9 cellular contexts compared by ENCODE assay signal in genomic region chr1:164914208-164914607, GRCh38.
DNase-seq lines count a peak whose midpoint lies in the region; ATAC-seq and TF ChIP-seq lines count a peak whose summit lies in the region.
"Had no signal": no experiment of that assay in that cellular context is flagged by ENCODE, and none has a peak within 500 bp of the region (broad histone marks: within the 10 kb centered on the region; RNA-seq: fewer than 3 reads in every experiment).

No MANE protein-coding gene starts in this region.

- H3K27ac Mint-ChIP-seq in neural progenitor cell, result no peak overlapping the region
- no peak overlapping the region for H3K27ac Mint-ChIP-seq in activated naive CD4-positive, alpha-beta T cell treated with anti-CD3 and anti-CD28 coated beads for 36 hours

- H3K9ac ChIP-seq in neural progenitor cell, result no peak overlapping the region
- H3K9ac ChIP-seq: KMS-11 had no signal

- intact Hi-C loops in PC-9 (cut with micrococcal nuclease; ENCODE audit: unreplicated experiment), result loop anchor here (10.0 kb wide), 1 partner anchor 749 kb away; no protein-coding TSS in a partner anchor
- intact Hi-C loops in activated naive CD4-positive, alpha-beta T cell treated with anti-CD3 and anti-CD28 coated beads for 36 hours (cut with micrococcal nuclease), result no loop called here

- H3K27me3 ChIP-seq in PC-9 (ENCODE audit: insufficient read depth, low read depth) (no peaks in the 10 kb centered on the region), neural progenitor cell (no peaks in the 10 kb centered on the region)
- H3K27me3 ChIP-seq: SJCRH30 had no signal

- H3F3A ChIP-seq in PC-9 (ENCODE audit: insufficient read depth, low read depth) (no peaks in the 10 kb centered on the region), neural progenitor cell (ENCODE audit: low read depth) (no peaks in the 10 kb centered on the region)

- peaks cover 2% of the 10 kb centered on the region for H3K4me1 Mint-ChIP-seq in neural progenitor cell
- no peaks in the 10 kb centered on the region for H3K4me1 Mint-ChIP-seq in activated T-cell treated with anti-CD3 and anti-CD28 coated beads, Interleukin-2, amount 50 U/mL, for 4 hours (ENCODE audit: low read depth)
- H3K4me1 Mint-ChIP-seq in activated naive CD4-positive, alpha-beta T cell treated with anti-CD3 and anti-CD28 coated beads for 36 hours (ENCODE audit: low read depth), result no peaks in the 10 kb centered on the region

- H2AFZ ChIP-seq in PC-9 (no peak overlapping the region), neural progenitor cell (replicated peaks) (no peak overlapping the region)

- POLR2A ChIA-PET in PC-9 (lab: Charles Lee; ENCODE audit: unreplicated experiment), result no interaction called here

- peak; percentile 12 for DNase-seq in GM04504 (ENCODE audit: low read depth)
- peak in 1 of 2 experiments; percentile 57 for DNase-seq in PC-9
- DNase-seq in fibroblast of the aortic adventitia (ENCODE audit: low read depth), result peak; percentile 82
- peak; percentile 18 for DNase-seq in putamen (ENCODE audit: low spot score)
- DNase-seq in neural progenitor cell (ENCODE audit: low spot score), result no peak
- DNase-seq in activated T-cell treated with anti-CD3 and anti-CD28 coated beads, Interleukin-2, amount 50 U/mL, for 4 hours, result no peak
- no peak for DNase-seq in activated naive CD4-positive, alpha-beta T cell treated with anti-CD3 and anti-CD28 coated beads for 36 hours

- H4K20me1 ChIP-seq in PC-9 (ENCODE audit: insufficient read depth), result no peaks in the 10 kb centered on the region
- no peaks in the 10 kb centered on the region for H4K20me1 ChIP-seq in neural progenitor cell (ENCODE audit: low read depth)

- no peaks in the 10 kb centered on the region for H3K9me3 Mint-ChIP-seq in neural progenitor cell
- H3K9me3 Mint-ChIP-seq in activated T-cell treated with anti-CD3 and anti-CD28 coated beads, Interleukin-2, amount 50 U/mL, for 4 hours, result no peaks in the 10 kb centered on the region
- H3K9me3 Mint-ChIP-seq in activated naive CD4-positive, alpha-beta T cell treated with anti-CD3 and anti-CD28 coated beads for 36 hours, result peaks cover 1% of the 10 kb centered on the region

- H3K4me2 ChIP-seq in PC-9 (no peak overlapping the region), neural progenitor cell (no peak overlapping the region)
- H3K4me2 ChIP-seq: KMS-11 had no signal

- TF ChIP-seq CTCF in PC-9 (conservative IDR thresholded peaks at IDR 0.05) (peak; percentile 58), fibroblast of the aortic adventitia (IDR thresholded peaks at IDR 0.05; ENCODE audit: insufficient read depth, low read length) (peak; percentile 52), neural progenitor cell (IDR thresholded peaks at IDR 0.05) (no peak)

- no peaks in the 10 kb centered on the region for H3K36me3 Mint-ChIP-seq in neural progenitor cell
- H3K36me3 Mint-ChIP-seq in activated T-cell treated with anti-CD3 and anti-CD28 coated beads, Interleukin-2, amount 50 U/mL, for 4 hours (ENCODE audit: insufficient read depth), result no peaks in the 10 kb centered on the region
- no peaks in the 10 kb centered on the region for H3K36me3 Mint-ChIP-seq in activated naive CD4-positive, alpha-beta T cell treated with anti-CD3 and anti-CD28 coated beads for 36 hours (ENCODE audit: low read depth)

- no peaks in the 10 kb centered on the region for H3K9me2 ChIP-seq in PC-9 (ENCODE audit: insufficient read depth)

- H3K9me3 ChIP-seq in PC-9 (ENCODE audit: insufficient read depth, low read depth) (no peaks in the 10 kb centered on the region), neural progenitor cell (ENCODE audit: low read depth) (no peaks in the 10 kb centered on the region)
- H3K9me3 ChIP-seq: SJCRH30 had no signal

- H3K27me3 Mint-ChIP-seq in neural progenitor cell (ENCODE audit: insufficient read depth, low read depth), result peaks cover 3% of the 10 kb centered on the region
- no peaks in the 10 kb centered on the region for H3K27me3 Mint-ChIP-seq in activated T-cell treated with anti-CD3 and anti-CD28 coated beads, Interleukin-2, amount 50 U/mL, for 4 hours (ENCODE audit: low read depth)
- peaks cover 4% of the 10 kb centered on the region for H3K27me3 Mint-ChIP-seq in activated naive CD4-positive, alpha-beta T cell treated with anti-CD3 and anti-CD28 coated beads for 36 hours (ENCODE audit: low read depth)

- H3K79me2 ChIP-seq in PC-9 (ENCODE audit: low read depth) (no peaks in the 10 kb centered on the region), neural progenitor cell (ENCODE audit: low read depth) (no peaks in the 10 kb centered on the region)

- ATAC-seq in activated T-cell treated with anti-CD3 and anti-CD28 coated beads, Interleukin-2, amount 50 U/mL, for 4 hours, result no peak

- H3K4me3 ChIP-seq in PC-9 (no peak overlapping the region), fibroblast of the aortic adventitia (ENCODE audit: low read depth, low read length) (no peak overlapping the region), neural progenitor cell (no peak overlapping the region)
- H3K4me3 ChIP-seq: SJCRH30 had no signal

- no peak overlapping the region for H3K4me3 Mint-ChIP-seq in neural progenitor cell
- H3K4me3 Mint-ChIP-seq in activated T-cell treated with anti-CD3 and anti-CD28 coated beads, Interleukin-2, amount 50 U/mL, for 4 hours, result no peak overlapping the region
- no peak overlapping the region for H3K4me3 Mint-ChIP-seq in activated naive CD4-positive, alpha-beta T cell treated with anti-CD3 and anti-CD28 coated beads for 36 hours

- H3K27ac ChIP-seq in PC-9 (no peak overlapping the region), neural progenitor cell (no peak overlapping the region)
- H3K27ac ChIP-seq: KMS-11, SJCRH30 had no signal

- H3K4me1 ChIP-seq in PC-9 (replicated peaks; ENCODE audit: insufficient read depth) (peaks cover 4% of the 10 kb centered on the region), neural progenitor cell (no peaks in the 10 kb centered on the region)
- H3K4me1 ChIP-seq: SJCRH30 had no signal

- H3K36me3 ChIP-seq in PC-9 (ENCODE audit: low read depth), result no peaks in the 10 kb centered on the region
- no peaks in the 10 kb centered on the region for H3K36me3 ChIP-seq in neural progenitor cell
- H3K36me3 ChIP-seq: SJCRH30 had no signal

- CTCF ChIA-PET in PC-9 (lab: Charles Lee), result interaction anchor here (0.7 kb wide), 1 partner anchor 1209 kb away, joined by 3 read pairs; no protein-coding TSS in a partner anchor
- CTCF ChIA-PET in activated naive CD4-positive, alpha-beta T cell treated with anti-CD3 and anti-CD28 coated beads for 36 hours (lab: Charles Lee), result interaction anchor here (0.8 kb wide), 1 partner anchor 23 kb away, joined by 3 read pairs; no protein-coding TSS in a partner anchor

- BruUV-seq in PC-9 (replicated peaks; lab: Mats Ljungman, UMichigan), result no TSS peak

Comparison
In these comparisons a context has a peak if more than half of its experiments do, and no peak if none do; other contexts are left out.
1. DNase-seq: peak in GM04504 (single experiment), fibroblast of the aortic adventitia (single experiment) and putamen (single experiment); none in neural progenitor cell (single experiment), activated T-cell treated with anti-CD3 and anti-CD28 coated beads, Interleukin-2, amount 50 U/mL, for 4 hours (single experiment) and activated naive CD4-positive, alpha-beta T cell treated with anti-CD3 and anti-CD28 coated beads for 36 hours (single experiment).